ENCODE assay signal across 16 cellular contexts in the genomic region with DNA sequence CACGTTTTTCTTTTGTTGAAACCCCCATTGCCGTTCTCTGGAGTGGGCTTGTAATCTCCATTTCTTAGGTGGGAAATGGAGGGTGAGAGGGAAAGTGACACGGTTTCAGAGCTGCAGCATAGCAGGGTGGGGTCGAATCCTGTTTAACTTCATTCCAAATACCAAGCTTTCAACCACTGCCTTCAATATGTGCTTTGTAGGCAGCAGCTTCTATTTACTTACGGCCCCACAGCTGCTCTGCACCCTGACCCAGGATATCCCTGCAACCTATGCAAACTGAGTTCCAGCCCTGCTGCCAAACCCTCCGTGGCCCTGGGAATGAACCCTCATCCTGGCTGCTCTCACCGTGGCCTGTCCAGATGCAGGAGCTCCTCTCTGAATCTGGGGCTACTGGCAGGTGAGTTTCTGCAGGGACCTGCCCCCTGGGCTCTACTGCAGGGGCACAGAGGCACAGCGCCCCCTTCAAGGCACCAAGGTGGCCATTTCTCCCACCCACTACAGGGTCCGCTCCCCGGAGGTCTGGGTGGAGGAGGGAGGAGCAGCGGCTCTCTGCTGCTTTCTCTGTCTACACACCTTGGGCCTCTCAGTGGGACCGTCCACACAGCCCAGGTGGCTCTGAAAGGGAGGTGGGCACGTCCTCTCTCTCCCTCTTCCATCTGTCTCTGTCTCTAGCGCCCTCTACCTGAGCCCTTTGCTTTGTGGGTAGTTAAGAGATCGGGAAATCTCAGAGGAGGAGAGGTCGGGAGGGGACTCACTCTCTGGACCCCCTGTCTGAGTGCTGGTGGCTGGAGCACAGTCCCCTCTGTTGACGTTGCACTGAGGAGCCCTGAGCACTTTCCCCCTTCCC.
DNase-seq lines count a peak whose midpoint lies in the region; ATAC-seq and TF ChIP-seq lines count a peak whose summit lies in the region.
"Had no signal": no experiment of that assay in that cellular context is flagged by ENCODE, and none has a peak within 500 bp of the region (broad histone marks: within the 10 kb centered on the region; RNA-seq: fewer than 3 reads in every experiment).

No MANE protein-coding gene starts in this region.

- TF ChIP-seq RAD21 in HCT116 (IDR thresholded peaks at IDR 0.05; ENCODE audit: low read depth), result peak; percentile 33

- H3K27me3 ChIP-seq in DND-41 (ENCODE audit: insufficient read depth, low read length, poor library complexity) (no peaks in the 10 kb centered on the region), HCT116 (ENCODE audit: insufficient read depth, low read length) (no peaks in the 10 kb centered on the region), neuronal stem cell (ENCODE audit: control insufficient read depth in 3 of 3, insufficient read depth in 3 of 3, low read depth in 1 of 3, low read length in 3 of 3) (peaks cover 0 to 5% (median 0%) of the 10 kb centered on the region in 3 experiments)
- H3K27me3 ChIP-seq: gastrocnemius medialis had no signal

- H3K79me2 ChIP-seq in DND-41 (ENCODE audit: insufficient read depth, low read length) (no peaks in the 10 kb centered on the region), HCT116 (ENCODE audit: insufficient read depth, low read length) (no peaks in the 10 kb centered on the region)

- no peak overlapping the region for H3K4ac ChIP-seq in neuronal stem cell (ENCODE audit: low read length)

- WGBS in neuronal stem cell (ENCODE audit: extremely low coverage in 2 of 2, insufficient read length in 2 of 2, insufficient replicate concordance in 1 of 2), 2 donors, result no CpG with 5 or more reads among the region's 17 CpGs

- POLR2A ChIA-PET in HCT116 (lab: Charles Lee), result no interaction called here
- POLR2A ChIA-PET in WTC11 (lab: Charles Lee), result interaction anchor here (0.9 kb wide), 1 partner anchor 114 kb away, joined by 3 read pairs; no protein-coding TSS in a partner anchor

- H3K36me3 ChIP-seq in DND-41 (ENCODE audit: insufficient read depth, low read length), result no peaks in the 10 kb centered on the region
- H3K36me3 ChIP-seq in HCT116 (ENCODE audit: control insufficient read depth in 1 of 2, insufficient read depth in 2 of 2, low read length in 2 of 2), result no peaks in the 10 kb centered on the region
- no peaks in the 10 kb centered on the region for H3K36me3 ChIP-seq in neuronal stem cell (replicated peaks in 1 of 2; ENCODE audit: control insufficient read depth in 2 of 2, insufficient read depth in 2 of 2, low read length in 2 of 2)
- H3K36me3 ChIP-seq: gastrocnemius medialis, HAP-1 had no signal

- intact Hi-C loops in HCT116 (cut with micrococcal nuclease), result no loop called here

- H2BK120ac ChIP-seq in neuronal stem cell (ENCODE audit: low read depth, low read length), result no peak overlapping the region

- no peaks in the 10 kb centered on the region for H3K9me2 ChIP-seq in HCT116 (ENCODE audit: insufficient read depth)

- H3K9me3 Mint-ChIP-seq in WTC11, result peaks cover 23% of the 10 kb centered on the region
- H3K9me3 Mint-ChIP-seq: stimulated activated memory B cell treated with anti-CD40 and anti-IgM and Interleukin-4, amounts not matched to agents 10 μg/mL and 1 μg/mL and 100 μg/mL, for 72 hours had no signal

- no peak overlapping the region for H3K23ac ChIP-seq in neuronal stem cell (ENCODE audit: low read depth, low read length, poor library complexity)

- BruUV-seq in HCT116 (replicated peaks; lab: Mats Ljungman, UMichigan), result no TSS peak

- no peak overlapping the region for H3K4me3 Mint-ChIP-seq in WTC11
- H3K4me3 Mint-ChIP-seq: central memory CD8-positive, alpha-beta T cell; stimulated activated memory B cell treated with anti-CD40 and anti-IgM and Interleukin-4, amounts not matched to agents 10 μg/mL and 1 μg/mL and 100 μg/mL, for 72 hours had no signal

- no peak overlapping the region for H3K14ac ChIP-seq in neuronal stem cell (ENCODE audit: low read length)

- H3K4me1 ChIP-seq in DND-41 (ENCODE audit: insufficient read depth, low read length) (no peaks in the 10 kb centered on the region), HCT116 (ENCODE audit: control insufficient read depth in 1 of 2, insufficient read depth in 2 of 2, low read length in 2 of 2) (no peaks in the 10 kb centered on the region), neuronal stem cell (ENCODE audit: control insufficient read depth in 2 of 2, insufficient read depth in 1 of 2, low read depth in 1 of 2, low read length in 2 of 2) (no peaks in the 10 kb centered on the region)
- H3K4me1 ChIP-seq: gastrocnemius medialis, HAP-1 had no signal

- H3K27ac Mint-ChIP-seq in WTC11, result no peak overlapping the region
- H3K27ac Mint-ChIP-seq: stimulated activated memory B cell treated with anti-CD40 and anti-IgM and Interleukin-4, amounts not matched to agents 10 μg/mL and 1 μg/mL and 100 μg/mL, for 72 hours had no signal

- RAD21 ChIA-PET in HCT116 (lab: Charles Lee; ENCODE audit: low non-redundant PET in 1 of 2, low total read pairs in 2 of 2, uncharacterized antibody in 2 of 2, unreplicated experiment in 2 of 2), result no interaction called here

- no peak overlapping the region for H2BK5ac ChIP-seq in neuronal stem cell (ENCODE audit: low read length)

- H3K4me2 ChIP-seq in DND-41 (ENCODE audit: insufficient read depth, low read length) (no peak overlapping the region), HCT116 (ENCODE audit: low read length) (no peak overlapping the region), neuronal stem cell (ENCODE audit: insufficient read depth, low read length, poor library complexity, severe bottlenecking) (no peak overlapping the region)

- no peaks in the 10 kb centered on the region for H3K9me3 ChIP-seq in DND-41 (ENCODE audit: insufficient read depth, low read length, severe bottlenecking)
- H3K9me3 ChIP-seq in HCT116 (ENCODE audit: control insufficient read depth in 1 of 2, insufficient read depth in 1 of 2, low read depth in 1 of 2, low read length in 2 of 2), result no peaks in the 10 kb centered on the region
- peaks cover 0 to 9% of the 10 kb centered on the region in 2 donors for H3K9me3 ChIP-seq in neuronal stem cell (replicated peaks in 1 of 2; ENCODE audit: control insufficient read depth in 2 of 2, insufficient read depth in 1 of 2, low read depth in 1 of 2, low read length in 2 of 2)
- H3K9me3 ChIP-seq: gastrocnemius medialis, HAP-1 had no signal

- H2BK15ac ChIP-seq in neuronal stem cell (ENCODE audit: low read length), result no peak overlapping the region

- CTCF ChIA-PET in HCT116 (lab: Charles Lee) (interaction anchor here (3.6 kb wide), 1 partner anchor 115 kb away, joined by 17 read pairs; no protein-coding TSS in a partner anchor), WTC11 (lab: Charles Lee) (interaction anchor here (0.6 to 6.5 kb wide), 22 partner anchors 8 to 177 kb away, joined by 3 to 70 read pairs (median 4); no protein-coding TSS in a partner anchor)

- no peak overlapping the region for H3K9ac ChIP-seq in DND-41 (ENCODE audit: low read depth, low read length)
- H3K9ac ChIP-seq in HCT116 (ENCODE audit: low read length), result no peak overlapping the region
- H3K9ac ChIP-seq in neuronal stem cell (ENCODE audit: low read depth, low read length, poor library complexity), result no peak overlapping the region

- H2BK12ac ChIP-seq in neuronal stem cell (ENCODE audit: low read length), result no peak overlapping the region

- TF ChIP-seq POLR2A in HCT116 (IDR thresholded peaks at IDR 0.05; ENCODE audit: borderline replicate concordance, extremely low read depth, insufficient read depth, insufficient read length), result no peak

- H2AK5ac ChIP-seq in neuronal stem cell (ENCODE audit: low read depth, low read length), result no peak overlapping the region

- DNase-seq in DND-41 (no peak), HCT116 (ENCODE audit: low read depth, low spot score) (no peak), WTC11 (ENCODE audit: low spot score) (peak; percentile 69), neuronal stem cell (ENCODE audit: low spot score) (no peak), GOT3 (lab: John Stamatoyannopoulos, UW) (no peak), COLO829 (ENCODE audit: low spot score) (no peak)
- DNase-seq: activated CD4-positive, alpha-beta T cell treated with anti-CD3 and anti-CD28 coated beads, Interleukin-2, amount 50 U/mL, for 4 hours; anterior cingulate cortex; gastrocnemius medialis; NCI-H1436 treated with DMSO at 0.1 percent for 48 hours; NK-92 treated with Interleukin-12 subunit alpha and Interleukin-12 subunit beta, amount 100 ng/mL, for 24 hours; nucleus accumbens had no signal

- H4K8ac ChIP-seq in neuronal stem cell (ENCODE audit: low read depth, low read length), result no peak overlapping the region

- H3K4me1 Mint-ChIP-seq in WTC11, result peaks cover 17% of the 10 kb centered on the region
- H3K4me1 Mint-ChIP-seq: central memory CD8-positive, alpha-beta T cell; stimulated activated memory B cell treated with anti-CD40 and anti-IgM and Interleukin-4, amounts not matched to agents 10 μg/mL and 1 μg/mL and 100 μg/mL, for 72 hours had no signal

- H3K4me3 ChIP-seq in DND-41 (ENCODE audit: low read depth in 1 of 2, low read length in 2 of 2), result no peak overlapping the region
- no peak overlapping the region for H3K4me3 ChIP-seq in HCT116 (replicated peaks in 1 of 2; ENCODE audit: low read depth in 1 of 2, low read length in 2 of 2)
- H3K4me3 ChIP-seq in neuronal stem cell (ENCODE audit: low read length in 2 of 2), result peak overlapping the region in 1 of 2 donors; percentile 48
- H3K4me3 ChIP-seq: gastrocnemius medialis, HAP-1 had no signal

- H4K91ac ChIP-seq in neuronal stem cell (ENCODE audit: low read depth, low read length, poor library complexity), result no peak overlapping the region

- H3K27ac ChIP-seq in DND-41 (ENCODE audit: low read length) (no peak overlapping the region), HCT116 (ENCODE audit: low read depth, low read length) (no peak overlapping the region), neuronal stem cell (replicated peaks; ENCODE audit: low read length) (no peak overlapping the region)
- H3K27ac ChIP-seq: gastrocnemius medialis had no signal

- no peak overlapping the region for H2AFZ ChIP-seq in DND-41 (ENCODE audit: low read depth, low read length)
- no peak overlapping the region for H2AFZ ChIP-seq in HCT116 (ENCODE audit: low read depth, low read length, poor library complexity, severe bottlenecking)
- no peak overlapping the region for H2AFZ ChIP-seq in neuronal stem cell (ENCODE audit: low read length)

- H3K79me1 ChIP-seq in neuronal stem cell (ENCODE audit: low read depth, low read length), result no peaks in the 10 kb centered on the region

- H3K36me3 Mint-ChIP-seq in WTC11, result peaks cover 18% of the 10 kb centered on the region

- no peak for ATAC-seq in DND-41 (ENCODE audit: insufficient read depth, low read depth)
- ATAC-seq in HCT116, result peak; percentile 46; the same call in 1 of the 2 replicates
- peak; percentile 86 for ATAC-seq in WTC11
- no peak for ATAC-seq in GM18520 (IDR thresholded peaks at IDR 0.05; ENCODE audit: unreplicated experiment)
- ATAC-seq: gastrocnemius medialis; stimulated activated memory B cell treated with anti-CD40 and anti-IgM and Interleukin-4, amounts not matched to agents 10 μg/mL and 1 μg/mL and 100 μg/mL, for 72 hours had no signal

- peaks cover 12% of the 10 kb centered on the region for H3K27me3 Mint-ChIP-seq in WTC11 (ENCODE audit: low read depth)
- H3K27me3 Mint-ChIP-seq: stimulated activated memory B cell treated with anti-CD40 and anti-IgM and Interleukin-4, amounts not matched to agents 10 μg/mL and 1 μg/mL and 100 μg/mL, for 72 hours had no signal

- H3K18ac ChIP-seq in neuronal stem cell (ENCODE audit: low read length), result peak overlapping the region; percentile 12

- H4K20me1 ChIP-seq in DND-41 (ENCODE audit: insufficient read depth, low read length) (no peaks in the 10 kb centered on the region), HCT116 (ENCODE audit: insufficient read depth) (no peaks in the 10 kb centered on the region)

- TF ChIP-seq CTCF in DND-41 (IDR thresholded peaks at IDR 0.05; ENCODE audit: borderline replicate concordance, extremely low read depth, low read length, poor library complexity, severe bottlenecking), result peak; percentile 21
- peak; percentile 29 to 41 (median 30); a peak in 1 of 6 replicates for TF ChIP-seq CTCF in HCT116 (IDR thresholded peaks at IDR 0.05 in 2 of 3, conservative IDR thresholded peaks at IDR 0.05 in 1 of 3; ENCODE audit: borderline replicate concordance in 1 of 3, insufficient read depth in 1 of 3, low read depth in 2 of 3, low read length in 2 of 3)
- 0 out of 2 replicates have a peak, but pooled peaks have one; percentile 25 for TF ChIP-seq CTCF in WTC11 (IDR thresholded peaks at IDR 0.05)

Comparison
In these comparisons a context has a peak if more than half of its experiments do, and no peak if none do; other contexts are left out.
1. ATAC-seq: peak in HCT116 (single experiment) and WTC11 (single experiment); none in DND-41 (single experiment) and GM18520 (single experiment).
2. Peak in every context shown above with its lines, with median percentiles within 50 percentile points of each other: CTCF ChIP-seq.